In genomic region chr13:79307433-79307861, GRCh38 we compare ENCODE assay signal across 1 cellular context.
TF ChIP-seq lines count a peak whose summit lies in the region.

No MANE protein-coding gene starts in this region.

TF ChIP-seq in H1, 55 proteins besides CTCF, POLR2A, EP300 and RAD21:
- no peak for TF ChIP-seq RBBP5 (IDR thresholded peaks at IDR 0.05; ENCODE audit: borderline replicate concordance, low read depth, low read length)
- no peak for TF ChIP-seq SUZ12 (IDR thresholded peaks at IDR 0.05; ENCODE audit: low read length)
- no peak for TF ChIP-seq SP4 (IDR thresholded peaks at IDR 0.05; ENCODE audit: low read length)
- no peak for TF ChIP-seq EZH2 (IDR thresholded peaks at IDR 0.05; ENCODE audit: low read depth, low read length, severe bottlenecking)
- no peak for TF ChIP-seq E2F6 (IDR thresholded peaks at IDR 0.05)
- no peak for TF ChIP-seq RNF2 (IDR thresholded peaks at IDR 0.05; ENCODE audit: borderline replicate concordance, low read depth, low read length, missing control alignments, poor library complexity, severe bottlenecking)
- no peak for TF ChIP-seq TAF7 (optimal IDR thresholded peaks at IDR 0.05; ENCODE audit: borderline replicate concordance, low read depth, low read length)
- TF ChIP-seq SIN3A (conservative IDR thresholded peaks at IDR 0.05 in 1 of 2, IDR thresholded peaks at IDR 0.05 in 1 of 2; ENCODE audit: low read depth in 1 of 2, low read length in 2 of 2) = no peak
- TF ChIP-seq SP2 (IDR thresholded peaks at IDR 0.05; ENCODE audit: low read length) = no peak
